ENCODE assay signal across 17 cellular contexts in the genomic region with DNA sequence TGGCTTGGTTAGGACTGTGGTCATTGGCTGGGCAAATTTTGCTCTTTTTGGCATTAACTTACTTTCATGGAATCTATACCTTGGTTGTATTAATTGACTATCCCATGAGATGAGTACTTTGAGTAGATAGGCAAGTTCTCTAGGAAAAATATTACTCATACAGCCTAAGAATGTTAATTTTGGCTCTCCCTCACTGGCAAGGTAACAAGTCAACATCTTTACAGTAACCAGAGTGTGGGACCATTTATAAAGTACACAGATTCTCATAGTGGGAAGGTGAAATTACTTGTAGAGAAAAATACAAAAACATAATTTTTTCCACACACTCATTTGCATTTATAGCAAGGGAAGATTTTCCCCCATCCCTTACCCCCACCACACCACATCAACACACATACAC.
DNase-seq lines count a peak whose midpoint lies in the region; ATAC-seq and TF ChIP-seq lines count a peak whose summit lies in the region.
"Had no signal": no experiment of that assay in that cellular context is flagged by ENCODE, and none has a peak within 500 bp of the region (broad histone marks: within the 10 kb centered on the region; RNA-seq: fewer than 3 reads in every experiment).

No MANE protein-coding gene starts in this region.

- H3K14ac ChIP-seq in IMR-90 (replicated peaks; ENCODE audit: low read depth, low read length), result no peak overlapping the region

- dilution Hi-C loops in IMR-90 (cut with HindIII; ENCODE audit: low sequenced_read_pairs, unreplicated experiment), result no loop called here

- POLR2A ChIA-PET in IMR-90 (lab: Charles Lee; ENCODE audit: unreplicated experiment), result no interaction called here
- POLR2A ChIA-PET in PC-3 (lab: Charles Lee; ENCODE audit: unreplicated experiment), result no interaction called here

- no peak overlapping the region for H3K4ac ChIP-seq in IMR-90 (ENCODE audit: low read depth, low read length)

- no peak overlapping the region for H2BK120ac ChIP-seq in IMR-90 (ENCODE audit: low read depth, low read length)

- no peak overlapping the region for H2BK20ac ChIP-seq in IMR-90 (ENCODE audit: low read depth, low read length)

- no peak overlapping the region for H3K27ac Mint-ChIP-seq in mesothelial cell of epicardium

- H3K27me3 Mint-ChIP-seq in mesothelial cell of epicardium (ENCODE audit: low read depth), result no peaks in the 10 kb centered on the region

- H3F3A ChIP-seq in PC-3 (ENCODE audit: low read length, unreplicated experiment), result no peaks in the 10 kb centered on the region

- TF ChIP-seq CTCF in IMR-90 (conservative IDR thresholded peaks at IDR 0.05; ENCODE audit: low read depth, low read length), result no peak
- TF ChIP-seq CTCF in PC-3 (conservative IDR thresholded peaks at IDR 0.05; ENCODE audit: low read depth, low read length), result no peak
- no peak for TF ChIP-seq CTCF in fibroblast of mammary gland (conservative IDR thresholded peaks at IDR 0.05; ENCODE audit: control insufficient read depth, insufficient read depth, low read depth, low read length)
- no peak for TF ChIP-seq CTCF in mesothelial cell of epicardium (IDR thresholded peaks at IDR 0.05; ENCODE audit: unreplicated experiment)
- TF ChIP-seq CTCF in left lung (IDR thresholded peaks at IDR 0.05), result no peak

- no peaks in the 10 kb centered on the region for H3K36me3 ChIP-seq in BLaER1 treated with 17β-estradiol and CSF1 and Interleukin-3, amounts not matched to agents 10 nM and 100 nM
- H3K36me3 ChIP-seq in IMR-90 (ENCODE audit: control insufficient read depth, insufficient read depth, low read length), result no peaks in the 10 kb centered on the region
- no peaks in the 10 kb centered on the region for H3K36me3 ChIP-seq in PC-3 (ENCODE audit: low read depth, low read length)
- no peaks in the 10 kb centered on the region for H3K36me3 ChIP-seq in left lung
- H3K36me3 ChIP-seq: HAP-1 had no signal

- no peak overlapping the region for H3K56ac ChIP-seq in IMR-90 (ENCODE audit: extremely low read depth, insufficient read depth, low read length)

- no peaks in the 10 kb centered on the region for H3K36me3 Mint-ChIP-seq in mesothelial cell of epicardium

- BruUV-seq in IMR-90 (replicated peaks; lab: Mats Ljungman, UMichigan), result no TSS peak
- BruUV-seq in PC-3 (replicated peaks; lab: Mats Ljungman, UMichigan), result no TSS peak

- H3K27ac ChIP-seq in BLaER1 treated with 17β-estradiol and CSF1 and Interleukin-3, amounts not matched to agents 10 nM and 100 nM, result peak overlapping the region in 3 of 11 experiments; percentile 52 to 80 (median 53); a peak in 3 of 22 replicates
- H3K27ac ChIP-seq in IMR-90 (ENCODE audit: insufficient read depth, low read length) (no peak overlapping the region), PC-3 (ENCODE audit: low read length) (no peak overlapping the region), left lung (no peak overlapping the region)

- H4K5ac ChIP-seq in IMR-90 (ENCODE audit: low read depth, low read length), result no peak overlapping the region

- H3K4me3 ChIP-seq in BLaER1 treated with 17β-estradiol and CSF1 and Interleukin-3, amounts not matched to agents 10 nM and 100 nM, result no peak overlapping the region
- no peak overlapping the region for H3K4me3 ChIP-seq in IMR-90 (ENCODE audit: insufficient read depth, low read depth, low read length)
- H3K4me3 ChIP-seq in PC-3 (ENCODE audit: low read length), result no peak overlapping the region
- H3K4me3 ChIP-seq in fibroblast of mammary gland (ENCODE audit: control insufficient read depth, low read depth, low read length), result no peak overlapping the region
- H3K4me3 ChIP-seq in left lung, result no peak overlapping the region
- H3K4me3 ChIP-seq: HAP-1, K562 had no signal

- intact Hi-C loops in IMR-90 (cut with micrococcal nuclease), result no loop called here
- intact Hi-C loops in PC-3 (cut with micrococcal nuclease), result loop anchor here (10.0 kb wide), 2 partner anchors 246 to 504 kb away; no protein-coding TSS in a partner anchor
- intact Hi-C loops in left lung (cut with DNase I), result no loop called here

- H3K4me2 ChIP-seq in BLaER1 treated with 17β-estradiol and CSF1 and Interleukin-3, amounts not matched to agents 10 nM and 100 nM, result peak overlapping the region in 9 of 11 experiments; percentile 68 to 88 (median 81); a peak in 11 of 22 replicates
- H3K4me2 ChIP-seq in IMR-90 (ENCODE audit: low read depth, low read length) (no peak overlapping the region), PC-3 (ENCODE audit: low read length) (no peak overlapping the region)

- H2AK5ac ChIP-seq in IMR-90 (ENCODE audit: low read depth, low read length), result no peak overlapping the region

- no peak overlapping the region for H4K91ac ChIP-seq in IMR-90 (ENCODE audit: insufficient read depth, low read depth, low read length)

- H3K79me1 ChIP-seq in IMR-90 (ENCODE audit: low read depth in 1 of 2, low read length in 2 of 2), result no peaks in the 10 kb centered on the region

- peaks cover 28% of the 10 kb centered on the region for H3K4me1 Mint-ChIP-seq in mesothelial cell of epicardium

- peaks cover 34 to 65% (median 53%) of the 10 kb centered on the region in 10 experiments for H3K4me1 ChIP-seq in BLaER1 treated with 17β-estradiol and CSF1 and Interleukin-3, amounts not matched to agents 10 nM and 100 nM
- H3K4me1 ChIP-seq in IMR-90 (ENCODE audit: control insufficient read depth, insufficient read depth, low read length) (peaks cover 3% of the 10 kb centered on the region), PC-3 (ENCODE audit: insufficient read depth, low read length) (no peaks in the 10 kb centered on the region), left lung (peaks cover 0 to 22% of the 10 kb centered on the region in 2 donors)

- in situ Hi-C loops in IMR-90 (cut with MboI; ENCODE audit: low sequenced_read_pairs), result no loop called here

- no peak overlapping the region for H3K4me3 Mint-ChIP-seq in mesothelial cell of epicardium

- H3K9me1 ChIP-seq in IMR-90 (ENCODE audit: insufficient read depth, low read length), result no peaks in the 10 kb centered on the region

- no peak for TF ChIP-seq RAD21 in IMR-90 (IDR thresholded peaks at IDR 0.05; ENCODE audit: low read length)

- DNase-seq in IMR-90 (peak; percentile 17), PC-3 (no peak), fibroblast of mammary gland (ENCODE audit: low read depth) (peak; percentile 25), mesothelial cell of epicardium (ENCODE audit: low spot score in 2 of 2, unreplicated experiment in 2 of 2) (no peak), NCI-H524 treated with DMSO at 0.1 percent for 48 hours (lab: John Stamatoyannopoulos, UW) (no peak), left lung (no peak)
- DNase-seq: DMS79 treated with DMSO at 0.1 percent for 48 hours, NCI-H1436, NCI-H1930, NCI-H774, SW 1271, T-helper 2 cell had no signal

- no peaks in the 10 kb centered on the region for H3K9me2 ChIP-seq in PC-3 (replicated peaks; ENCODE audit: low read length)

- no peak overlapping the region for H2BK5ac ChIP-seq in IMR-90 (ENCODE audit: low read depth, low read length, poor library complexity, severe bottlenecking)

- H3K9ac ChIP-seq in BLaER1 treated with 17β-estradiol and CSF1 and Interleukin-3, amounts not matched to agents 10 nM and 100 nM, result no peak overlapping the region
- no peak overlapping the region for H3K9ac ChIP-seq in IMR-90 (ENCODE audit: low read depth, low read length)
- no peak overlapping the region for H3K9ac ChIP-seq in PC-3 (ENCODE audit: low read length)

- CTCF ChIA-PET in IMR-90 (lab: Yijun Ruan, JAX), result no interaction called here
- CTCF ChIA-PET in PC-3 (lab: Charles Lee), result no interaction called here

- no peak overlapping the region for H2AFZ ChIP-seq in IMR-90 (replicated peaks; ENCODE audit: low read length, poor library complexity)
- no peak overlapping the region for H2AFZ ChIP-seq in PC-3 (ENCODE audit: low read length)

- H3K23ac ChIP-seq in IMR-90 (ENCODE audit: low read depth, low read length), result no peak overlapping the region

- H3K18ac ChIP-seq in IMR-90 (ENCODE audit: low read depth, low read length), result no peak overlapping the region

- no peaks in the 10 kb centered on the region; a peak in 1 of 22 replicates for H3K27me3 ChIP-seq in BLaER1 treated with 17β-estradiol and CSF1 and Interleukin-3, amounts not matched to agents 10 nM and 100 nM
- H3K27me3 ChIP-seq in IMR-90 (ENCODE audit: control insufficient read depth, insufficient read depth, low read length), result no peaks in the 10 kb centered on the region
- H3K27me3 ChIP-seq in PC-3 (ENCODE audit: low read length), result no peaks in the 10 kb centered on the region
- H3K27me3 ChIP-seq in left lung, result no peaks in the 10 kb centered on the region

- H3K9me3 Mint-ChIP-seq in mesothelial cell of epicardium, result no peaks in the 10 kb centered on the region

- H3K9me3 ChIP-seq in BLaER1 treated with 17β-estradiol and CSF1 and Interleukin-3, amounts not matched to agents 10 nM and 100 nM (replicated peaks in 1 of 11), result peaks cover 0 to 19% (median 10%) of the 10 kb centered on the region in 11 experiments; a peak in 13 of 22 replicates
- no peaks in the 10 kb centered on the region for H3K9me3 ChIP-seq in IMR-90 (ENCODE audit: control insufficient read depth, insufficient read depth, low read length)
- H3K9me3 ChIP-seq in PC-3 (ENCODE audit: low read length), result no peaks in the 10 kb centered on the region
- H3K9me3 ChIP-seq in left lung, result no peaks in the 10 kb centered on the region
- H3K9me3 ChIP-seq: HAP-1 had no signal

- H3K79me2 ChIP-seq in PC-3 (ENCODE audit: low read length), result no peaks in the 10 kb centered on the region

- ATAC-seq in IMR-90 (ENCODE audit: low read depth) (no peak), PC-3 (peak; percentile 49), HG02852 (IDR thresholded peaks at IDR 0.05; ENCODE audit: unreplicated experiment) (no peak), left lung (no peak)
- ATAC-seq: K562, Right ventricle myocardium inferior had no signal

- H2BK15ac ChIP-seq in IMR-90 (ENCODE audit: low read depth, low read length), result no peak overlapping the region

- no peak for TF ChIP-seq POLR2A in IMR-90 (IDR thresholded peaks at IDR 0.05; ENCODE audit: low read depth, low read length)

- no peak overlapping the region for H4K8ac ChIP-seq in IMR-90 (ENCODE audit: low read depth in 2 of 2, low read length in 2 of 2)

- no peak overlapping the region for H2AK9ac ChIP-seq in IMR-90 (replicated peaks; ENCODE audit: low read depth, low read length, poor library complexity)

- no peaks in the 10 kb centered on the region for H4K20me1 ChIP-seq in BLaER1 treated with 17β-estradiol and CSF1 and Interleukin-3, amounts not matched to agents 10 nM and 100 nM
- no peaks in the 10 kb centered on the region for H4K20me1 ChIP-seq in IMR-90 (ENCODE audit: insufficient read depth, low read length)
- no peaks in the 10 kb centered on the region for H4K20me1 ChIP-seq in PC-3 (ENCODE audit: low read length)

TF ChIP-seq in IMR-90, 13 proteins besides CTCF, POLR2A, EP300 and RAD21 (continues in another document):
- TF ChIP-seq, protein P1, sequence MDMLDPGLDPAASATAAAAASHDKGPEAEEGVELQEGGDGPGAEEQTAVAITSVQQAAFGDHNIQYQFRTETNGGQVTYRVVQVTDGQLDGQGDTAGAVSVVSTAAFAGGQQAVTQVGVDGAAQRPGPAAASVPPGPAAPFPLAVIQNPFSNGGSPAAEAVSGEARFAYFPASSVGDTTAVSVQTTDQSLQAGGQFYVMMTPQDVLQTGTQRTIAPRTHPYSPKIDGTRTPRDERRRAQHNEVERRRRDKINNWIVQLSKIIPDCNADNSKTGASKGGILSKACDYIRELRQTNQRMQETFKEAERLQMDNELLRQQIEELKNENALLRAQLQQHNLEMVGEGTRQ (IDR thresholded peaks at IDR 0.05; ENCODE audit: low read depth, low read length), result no peak
- TF ChIP-seq RFX5 (IDR thresholded peaks at IDR 0.05; ENCODE audit: low read depth, low read length), result no peak
- no peak for TF ChIP-seq MAFK (IDR thresholded peaks at IDR 0.05; ENCODE audit: low read depth, low read length)

Comparison
In these comparisons a context has a peak if more than half of its experiments do, and no peak if none do; other contexts are left out.
1. H3K4me2 ChIP-seq: peak in BLaER1 treated with 17β-estradiol and CSF1 and Interleukin-3, amounts not matched to agents 10 nM and 100 nM (9 of 11); none in IMR-90 (single experiment) and PC-3 (single experiment).
2. DNase-seq: peak in IMR-90 (single experiment) and fibroblast of mammary gland (single experiment); none in PC-3 (single experiment), mesothelial cell of epicardium (0 of 2), NCI-H524 treated with DMSO at 0.1 percent for 48 hours (single experiment) and left lung (0 of 2).